ENCODE assay signal across 17 cellular contexts in the genomic region with DNA sequence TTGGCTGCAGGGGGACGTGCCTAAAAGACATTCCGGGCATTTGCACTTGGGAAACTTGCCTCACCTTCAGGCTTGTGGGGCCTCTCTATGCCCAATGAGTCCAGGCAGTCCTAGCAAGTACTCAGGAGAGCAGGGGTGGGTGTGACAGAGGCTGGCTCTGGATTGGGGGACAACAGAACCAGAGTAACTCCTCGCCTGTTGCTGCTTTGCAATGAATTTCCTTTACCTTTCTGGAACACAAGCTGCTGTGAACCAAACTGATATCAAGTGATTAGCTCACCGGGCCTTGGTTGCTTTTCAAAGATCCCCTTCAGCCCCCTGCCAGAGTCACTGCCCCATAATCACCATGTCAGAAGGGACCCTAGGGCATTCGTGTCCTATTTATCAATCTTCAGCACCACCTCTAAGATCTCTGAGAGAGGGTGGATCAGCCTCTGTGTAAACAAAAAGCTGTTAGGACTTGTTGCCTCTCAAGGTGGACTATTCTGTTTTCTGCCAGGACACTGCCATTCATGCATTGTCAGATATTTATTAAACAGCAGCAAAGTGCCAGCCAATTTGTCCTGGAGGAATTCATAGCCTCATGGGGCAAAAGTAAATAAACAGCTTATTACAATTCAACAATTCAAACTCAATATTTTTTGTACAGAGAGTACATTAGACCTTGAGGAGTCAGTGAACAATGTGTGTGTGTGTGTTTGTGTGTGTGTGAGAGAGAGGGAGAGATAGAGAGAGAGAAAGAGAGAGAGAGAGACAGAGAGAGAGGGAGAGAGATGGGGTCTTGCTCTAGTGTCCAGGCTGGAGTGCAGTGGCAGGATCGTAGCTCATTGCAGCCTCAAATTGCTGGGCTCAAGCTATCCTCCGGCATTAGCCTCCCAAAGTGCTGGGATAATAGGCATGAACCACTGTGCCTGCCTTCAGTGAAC. TPM values are rescaled to one million over a fixed set of nuclear protein-coding genes. Genes with fewer than 3 reads are reported as not detected.
"Had no signal": no experiment of that assay in that cellular context is flagged by ENCODE, and none has a peak within 500 bp of the region (broad histone marks: within the 10 kb centered on the region; RNA-seq: fewer than 3 reads in every experiment).

No MANE protein-coding gene starts in this region.

- H3K9me3 Mint-ChIP-seq: activated naive CD4-positive, alpha-beta T cell treated with anti-CD3 and anti-CD28 coated beads for 36 hours; activated naive CD8-positive, alpha-beta T cell treated with anti-CD3 and anti-CD28 coated beads, Interleukin-2, amount 50 U/mL, for 24 hours; activated T-helper 2 cell treated with anti-CD3 and anti-CD28 coated beads, Interferon-gamma antibody, Interleukin-2, Interleukin-4, amounts not matched to agents 10 μg/mL and 5 μg/mL and 100 μg/mL, durations not matched to agents 14 hours and 24 hours and 36 hours; memory B cell; natural killer cell had no signal

- ATAC-seq: activated CD4-positive, CD25-positive, alpha-beta regulatory T cell treated with anti-CD3 and anti-CD28 coated beads, Interleukin-2, amount 50 U/mL, for 24 hours; activated CD8-positive, alpha-beta memory T cell treated with anti-CD3 and anti-CD28 coated beads, Interleukin-2, amount 10 ng/mL, durations not matched to agents 7 days and 5 days; activated naive CD8-positive, alpha-beta T cell treated with anti-CD3 and anti-CD28 coated beads, Interleukin-2, amount 50 U/mL, for 24 hours; natural killer cell; sciatic nerve; stimulated activated naive CD8-positive, alpha-beta T cell treated with anti-CD3 and anti-CD28 coated beads, Interleukin-15, Interleukin-2, amounts not matched to agents 100 U/mL and 50 U/mL, for 24 hours had no signal

- H3K4me3 Mint-ChIP-seq: activated CD8-positive, alpha-beta memory T cell treated with anti-CD3 and anti-CD28 coated beads, Interleukin-2, amount 10 ng/mL, durations not matched to agents 7 days and 5 days; activated naive CD4-positive, alpha-beta T cell treated with anti-CD3 and anti-CD28 coated beads for 36 hours; activated naive CD8-positive, alpha-beta T cell treated with anti-CD3 and anti-CD28 coated beads, Interleukin-2, amount 50 U/mL, for 24 hours; memory B cell; natural killer cell had no signal

- H3K27ac Mint-ChIP-seq: activated CD8-positive, alpha-beta memory T cell treated with anti-CD3 and anti-CD28 coated beads, Interleukin-2, amount 10 ng/mL, durations not matched to agents 7 days and 5 days; activated naive CD4-positive, alpha-beta T cell treated with anti-CD3 and anti-CD28 coated beads for 36 hours; activated naive CD8-positive, alpha-beta T cell treated with anti-CD3 and anti-CD28 coated beads, Interleukin-2, amount 50 U/mL, for 24 hours; activated T-helper 2 cell treated with anti-CD3 and anti-CD28 coated beads, Interferon-gamma antibody, Interleukin-2, Interleukin-4, amounts not matched to agents 10 μg/mL and 5 μg/mL and 100 μg/mL, durations not matched to agents 14 hours and 24 hours and 36 hours; memory B cell; natural killer cell had no signal

- H3K27me3 Mint-ChIP-seq: activated CD8-positive, alpha-beta memory T cell treated with anti-CD3 and anti-CD28 coated beads, Interleukin-2, amount 10 ng/mL, durations not matched to agents 7 days and 5 days; activated naive CD8-positive, alpha-beta T cell treated with anti-CD3 and anti-CD28 coated beads, Interleukin-2, amount 50 U/mL, for 24 hours had no signal

- H3K27me3 ChIP-seq: esophagus muscularis mucosa, upper lobe of left lung had no signal

- H3K36me3 Mint-ChIP-seq: activated CD8-positive, alpha-beta memory T cell treated with anti-CD3 and anti-CD28 coated beads, Interleukin-2, amount 10 ng/mL, durations not matched to agents 7 days and 5 days; memory B cell; natural killer cell had no signal

- DNase-seq: activated CD4-positive, alpha-beta T cell treated with anti-CD3 and anti-CD28 coated beads, Interleukin-2, amount 50 U/mL, for 48 hours; activated CD8-positive, alpha-beta memory T cell treated with anti-CD3 and anti-CD28 coated beads, Interleukin-2, amount 10 ng/mL, durations not matched to agents 7 days and 5 days; activated naive CD4-positive, alpha-beta T cell treated with anti-CD3 and anti-CD28 coated beads for 36 hours; activated naive CD8-positive, alpha-beta T cell treated with anti-CD3 and anti-CD28 coated beads, Interleukin-2, amount 50 U/mL, for 24 hours; activated T-cell treated with anti-CD3 and anti-CD28 coated beads, Interleukin-2, amount 50 U/mL, for 1 hour; aorta; hypothalamus; kidney glomerular epithelial cell; left ventricle myocardium superior; natural killer cell; stimulated activated naive CD8-positive, alpha-beta T cell treated with anti-CD3 and anti-CD28 coated beads, Interleukin-15, Interleukin-2, amounts not matched to agents 100 U/mL and 50 U/mL, for 24 hours; upper lobe of left lung had no signal

- H3K4me1 Mint-ChIP-seq: activated CD8-positive, alpha-beta memory T cell treated with anti-CD3 and anti-CD28 coated beads, Interleukin-2, amount 10 ng/mL, durations not matched to agents 7 days and 5 days; memory B cell; natural killer cell had no signal

- H3K27ac ChIP-seq: esophagus muscularis mucosa, upper lobe of left lung had no signal

- H3K9me3 ChIP-seq: esophagus muscularis mucosa, upper lobe of left lung had no signal

- H3K4me3 ChIP-seq: esophagus muscularis mucosa, upper lobe of left lung had no signal

RNA-seq across cellular contexts. Expression of gene NFATC4, which starts 11.3 kb away (rescaled TPM):
- total RNA-seq: natural killer cell had no signal
